ENCODE assay signal across 8 cellular contexts in the genomic region with DNA sequence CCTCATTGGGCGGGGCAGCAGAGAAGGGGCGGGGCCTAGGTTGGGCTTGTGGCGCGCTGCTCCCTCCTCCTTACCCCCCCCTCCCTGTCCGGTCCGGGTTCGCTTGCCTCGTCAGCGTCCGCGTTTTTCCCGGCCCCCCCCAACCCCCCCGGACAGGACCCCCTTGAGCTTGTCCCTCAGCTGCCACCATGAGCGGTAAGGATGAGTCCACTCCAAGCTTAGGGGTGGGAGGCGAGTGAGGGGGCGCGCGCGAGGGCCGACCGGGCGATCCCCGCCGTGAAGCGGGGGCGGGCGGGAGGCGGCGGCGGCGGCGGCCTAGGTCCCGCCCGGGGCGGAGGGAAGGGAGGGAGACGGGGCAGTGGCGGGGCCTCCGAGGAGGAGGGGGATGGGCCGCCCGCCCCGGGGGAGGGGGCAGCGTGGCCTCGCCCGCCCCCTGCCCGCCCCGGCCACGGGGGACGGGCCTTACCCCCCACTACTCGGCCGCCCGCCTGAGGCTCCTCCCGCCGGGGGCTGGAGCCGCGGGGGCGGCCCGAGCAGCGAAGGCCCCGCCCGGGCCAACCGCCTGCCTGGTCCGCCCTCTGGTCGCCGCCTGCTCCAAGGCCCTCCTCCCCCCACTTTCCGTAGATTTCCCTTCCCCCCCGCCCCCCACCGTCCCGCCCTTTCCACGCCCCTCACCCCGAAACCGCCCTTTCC. TPM values are rescaled to one million over a fixed set of nuclear protein-coding genes. Genes with fewer than 3 reads are reported as not detected.
DNase-seq lines count a peak whose midpoint lies in the region; ATAC-seq and TF ChIP-seq lines count a peak whose summit lies in the region.

Gene SP1, plus strand, starts transcription at position 73 of the 693 bp plus-strand sequence. Its CDS starts 116 bp downstream, at position 189.

- no peaks in the 10 kb centered on the region for H3K9me3 Mint-ChIP-seq in HFFc6
- no peaks in the 10 kb centered on the region for H3K9me3 Mint-ChIP-seq in activated naive CD4-positive, alpha-beta T cell treated with anti-CD3 and anti-CD28 coated beads, Interleukin-2, amount 50 U/mL, for 24 hours

- DNase-seq in GDM1 (lab: John Stamatoyannopoulos, UW): peak; percentile 94
- DNase-seq in HFFc6: peak; percentile 85
- peak; percentile 72 for DNase-seq in NCI-H1048 (lab: John Stamatoyannopoulos, UW)
- peak; percentile 50 for DNase-seq in SKM-1 (lab: John Stamatoyannopoulos, UW; ENCODE audit: unreplicated experiment)
- no peak for DNase-seq in glomerular endothelial cell (ENCODE audit: extremely low read depth, low read depth, low spot score)
- peak; percentile 94 for DNase-seq in osteoblast (ENCODE audit: insufficient read length, low spot score, missing footprints)
- peak; percentile 50 for DNase-seq in thoracic aorta (ENCODE audit: low spot score)

- H3K4me3 ChIP-seq in osteoblast (ENCODE audit: insufficient read depth, low read length) (peak within 1 kb of the TSS; percentile 78), thoracic aorta (peak within 1 kb of the TSS; percentile 85)

- peaks cover 4% of the 10 kb centered on the region for H3K27me3 Mint-ChIP-seq in HFFc6 (ENCODE audit: insufficient read depth)
- H3K27me3 Mint-ChIP-seq in activated naive CD4-positive, alpha-beta T cell treated with anti-CD3 and anti-CD28 coated beads, Interleukin-2, amount 50 U/mL, for 24 hours: no peaks in the 10 kb centered on the region

- H3K4me2 ChIP-seq in osteoblast (ENCODE audit: insufficient read depth, low read length): peak within 1 kb of the TSS; percentile 95

- H3K79me2 ChIP-seq in osteoblast (ENCODE audit: insufficient read depth, low read length): peaks cover 35% of the 10 kb centered on the region

- peak within 1 kb of the TSS; percentile 96 for H2AFZ ChIP-seq in osteoblast (ENCODE audit: low read length)

- peaks cover 32% of the 10 kb centered on the region for H3K36me3 Mint-ChIP-seq in HFFc6 (ENCODE audit: low read depth)
- peaks cover 17% of the 10 kb centered on the region for H3K36me3 Mint-ChIP-seq in activated naive CD4-positive, alpha-beta T cell treated with anti-CD3 and anti-CD28 coated beads, Interleukin-2, amount 50 U/mL, for 24 hours

- H3K4me1 ChIP-seq in osteoblast (ENCODE audit: insufficient read depth, low read length): peaks cover 33% of the 10 kb centered on the region
- H3K4me1 ChIP-seq in thoracic aorta (ENCODE audit: control insufficient read depth in 1 of 2, low read depth in 2 of 2): peaks cover 40 to 49% of the 10 kb centered on the region in 2 donors

- peak within 1 kb of the TSS; percentile 85 for H3K27ac Mint-ChIP-seq in HFFc6
- H3K27ac Mint-ChIP-seq in activated naive CD4-positive, alpha-beta T cell treated with anti-CD3 and anti-CD28 coated beads, Interleukin-2, amount 50 U/mL, for 24 hours: peak within 1 kb of the TSS; percentile 95

- peaks cover 30% of the 10 kb centered on the region for H3K4me1 Mint-ChIP-seq in HFFc6 (ENCODE audit: low read depth)
- H3K4me1 Mint-ChIP-seq in activated naive CD4-positive, alpha-beta T cell treated with anti-CD3 and anti-CD28 coated beads, Interleukin-2, amount 50 U/mL, for 24 hours: peaks cover 38% of the 10 kb centered on the region

- H3K27me3 ChIP-seq in osteoblast (ENCODE audit: insufficient read depth, low read length): no peaks in the 10 kb centered on the region
- no peaks in the 10 kb centered on the region for H3K27me3 ChIP-seq in thoracic aorta (replicated peaks; ENCODE audit: insufficient read depth)

- H3K36me3 ChIP-seq in osteoblast (ENCODE audit: insufficient read depth, low read length) (peaks cover 26% of the 10 kb centered on the region), thoracic aorta (peaks cover 24% of the 10 kb centered on the region)

- peak within 1 kb of the TSS; percentile 91 for H3K4me3 Mint-ChIP-seq in HFFc6
- H3K4me3 Mint-ChIP-seq in activated naive CD4-positive, alpha-beta T cell treated with anti-CD3 and anti-CD28 coated beads, Interleukin-2, amount 50 U/mL, for 24 hours: peak within 1 kb of the TSS; percentile 97

- TF ChIP-seq CTCF in HFFc6 (IDR thresholded peaks at IDR 0.05) (no peak), osteoblast (IDR thresholded peaks at IDR 0.05; ENCODE audit: extremely low read depth, low read depth, low read length) (no peak), thoracic aorta (IDR thresholded peaks at IDR 0.05) (no peak)

- H4K20me1 ChIP-seq in osteoblast (ENCODE audit: insufficient read depth, low read length): peaks cover 20% of the 10 kb centered on the region

- H3K9me3 ChIP-seq in osteoblast (ENCODE audit: low read depth, low read length) (no peaks in the 10 kb centered on the region), thoracic aorta (no peaks in the 10 kb centered on the region)

- peak; percentile 26 for ATAC-seq in thoracic aorta (ENCODE audit: insufficient number of reproducible peaks, low FRiP score, low read depth)

- H3K27ac ChIP-seq in osteoblast (ENCODE audit: low read depth, low read length) (peak within 1 kb of the TSS; percentile 77), thoracic aorta (peak within 1 kb of the TSS; percentile 95 to 98)

RNA-seq across cellular contexts. Expression of gene SP1, which starts in this region (rescaled TPM):
- total RNA-seq in HFFc6 (2021; fragmentation: NEBNext Ultra II Directional; extraction: Animal tissue kit (Norgen Biotek cat#: 25700)): 10 to 100 TPM; 38.2 to 51.8 (median 43.5) TPM
- total RNA-seq in glomerular endothelial cell (30.1 and 39.0 TPM in 2 replicates), osteoblast (50.3 and 56.0 TPM in 2 replicates), thoracic aorta (10 to 100 TPM; 50.9 to 65.6 TPM)
